In the genomic region with DNA sequence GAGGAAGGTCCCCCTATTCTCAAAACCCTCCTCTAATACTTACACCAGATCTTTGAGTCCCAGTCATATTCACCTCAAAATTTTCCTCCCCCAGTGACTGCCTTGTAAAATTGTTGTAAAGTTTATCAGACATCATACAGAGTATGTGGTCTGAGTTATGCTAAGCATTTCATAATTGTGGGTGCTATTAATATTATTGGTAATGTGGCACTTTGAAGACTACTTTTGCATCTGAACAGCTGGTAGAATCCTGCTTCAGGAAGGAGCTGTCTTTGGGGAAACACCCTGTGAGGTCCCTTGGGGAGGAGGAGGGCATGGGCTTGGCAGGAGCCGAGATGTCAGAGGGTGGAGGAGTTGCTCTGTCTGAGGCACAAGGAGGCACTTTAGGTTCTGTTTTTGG, we compare ENCODE assay signal across 27 cellular contexts.
"Had no signal": no experiment of that assay in that cellular context is flagged by ENCODE, and none has a peak within 500 bp of the region (broad histone marks: within the 10 kb centered on the region; RNA-seq: fewer than 3 reads in every experiment).

No MANE protein-coding gene starts in this region.

- H3K27me3 ChIP-seq: gastrocnemius medialis, left lung, pancreas, sigmoid colon, suprapubic skin, tibial artery had no signal

- H3K4me3 ChIP-seq: gastrocnemius medialis, left lung, lower lobe of right lung, mucosa of descending colon, pancreas, prostate gland, sigmoid colon, suprapubic skin, tibial artery had no signal

- DNase-seq: activated CD4-positive, alpha-beta T cell treated with anti-CD3 and anti-CD28 coated beads for 4 hours; activated CD4-positive, alpha-beta T cell treated with anti-CD3 and anti-CD28 coated beads, Interleukin-2, amount 50 U/mL, for 4 hours; activated naive CD8-positive, alpha-beta T cell treated with anti-CD3 and anti-CD28 coated beads, Interleukin-2, amount 50 U/mL, for 24 hours; activated T-cell treated with anti-CD3 and anti-CD28 coated beads, Interleukin-2, amount 50 U/mL, for 48 hours; amygdala; caudate nucleus; effector CD4-positive, alpha-beta T cell; gastrocnemius medialis; glutamatergic neuron; left lung; lower lobe of right lung; mesendoderm; naive B cell; nephron progenitor cell; retina; sigmoid colon; stimulated activated CD4-positive, alpha-beta T cell treated with anti-CD3 and anti-CD28 coated beads, Interleukin-15, amount 100 ng/mL, for 24 hours; stimulated activated CD4-positive, alpha-beta T cell treated with anti-CD3 and anti-CD28 coated beads, Interleukin-2, amount 100 ng/mL, for 24 hours; stimulated activated naive B cell treated with anti-CD40 and anti-IgM and Interleukin-4, amounts not matched to agents 10 μg/mL and 1 μg/mL and 100 μg/mL, for 72 hours; T-helper 1 cell; tibial artery had no signal

- H3K27ac ChIP-seq: epithelial cell of prostate, gastrocnemius medialis, left lung, lower lobe of right lung, neutrophil, pancreas, prostate gland, sigmoid colon, suprapubic skin, tibial artery had no signal

- H3K9me3 ChIP-seq: gastrocnemius medialis, lower lobe of right lung, neutrophil, pancreas, prostate gland, sigmoid colon, suprapubic skin, tibial artery had no signal

- H3K36me3 ChIP-seq: gastrocnemius medialis, left lung, lower lobe of right lung, neutrophil, pancreas, prostate gland, sigmoid colon, suprapubic skin, tibial artery had no signal

- ATAC-seq: activated naive CD8-positive, alpha-beta T cell treated with anti-CD3 and anti-CD28 coated beads, Interleukin-2, amount 50 U/mL, for 24 hours had no signal

- H3K4me1 ChIP-seq: gastrocnemius medialis, left lung, lower lobe of right lung, prostate gland, sigmoid colon, suprapubic skin, tibial artery had no signal
